Comparison of ENCODE assay signal across 8 cellular contexts in genomic region chr5:38149815-38150195, GRCh38.
"Had no signal": no experiment of that assay in that cellular context is flagged by ENCODE, and none has a peak within 500 bp of the region (broad histone marks: within the 10 kb centered on the region; RNA-seq: fewer than 3 reads in every experiment).

No MANE protein-coding gene starts in this region.

- DNase-seq: GM23248, GOT3, H7, HFFc6, IMR-90, KG1 had no signal

- H3K27ac Mint-ChIP-seq: HFFc6 had no signal

- ATAC-seq: HCT116, K562 had no signal

- H3K9me3 Mint-ChIP-seq: HFFc6 had no signal

- H3K4me3 Mint-ChIP-seq: HFFc6 had no signal
